ENCODE assay signal across 1 cellular context in genomic region chr3:193928354-193929209, GRCh38.
TF ChIP-seq lines count a peak whose summit lies in the region.

No MANE protein-coding gene starts in this region.

TF ChIP-seq in K562, 482 proteins besides CTCF, POLR2A, EP300 and RAD21 (continued from another document and continues in another):
- TF ChIP-seq HOMEZ (CRISPR knock-in tag; IDR thresholded peaks at IDR 0.05): no peak
- no peak for TF ChIP-seq E2F3 (CRISPR knock-in tag; IDR thresholded peaks at IDR 0.05)
- TF ChIP-seq JUN (IDR thresholded peaks at IDR 0.05; ENCODE audit: borderline replicate concordance, low read depth, low read length): no peak
- TF ChIP-seq JUN (CRISPR knock-in tag; IDR thresholded peaks at IDR 0.05; ENCODE audit: borderline replicate concordance): no peak
- no peak for TF ChIP-seq NELFE (IDR thresholded peaks at IDR 0.05; ENCODE audit: insufficient read depth, insufficient read length)
- TF ChIP-seq BHLHE40 (IDR thresholded peaks at IDR 0.05; ENCODE audit: low read length): no peak
- TF ChIP-seq RFX1 (IDR thresholded peaks at IDR 0.05): no peak
- TF ChIP-seq CBFA2T3 (IDR thresholded peaks at IDR 0.05): peak; percentile 91
- peak; percentile 80 for TF ChIP-seq NFIC (IDR thresholded peaks at IDR 0.05)
- TF ChIP-seq ZNF586 (CRISPR knock-in tag; conservative IDR thresholded peaks at IDR 0.05): no peak
- TF ChIP-seq ILF3 (IDR thresholded peaks at IDR 0.05; ENCODE audit: borderline replicate concordance): no peak
- TF ChIP-seq ETS1 (conservative IDR thresholded peaks at IDR 0.05; ENCODE audit: control insufficient read depth, low read depth, low read length): no peak
- no peak for TF ChIP-seq PRPF4 (IDR thresholded peaks at IDR 0.05; ENCODE audit: insufficient read depth, low read depth, low read length, poor library complexity, severe bottlenecking)
- TF ChIP-seq HBP1 (CRISPR knock-in tag; IDR thresholded peaks at IDR 0.05): no peak
- no peak for TF ChIP-seq ZNF407 (IDR thresholded peaks at IDR 0.05; ENCODE audit: low read depth)
- no peak for TF ChIP-seq ZNF280A (IDR thresholded peaks at IDR 0.05; ENCODE audit: low read depth, partially characterized antibody)
- TF ChIP-seq ARID1B (IDR thresholded peaks at IDR 0.05): peak; percentile 93
- no peak for TF ChIP-seq ZFP30 (CRISPR knock-in tag; IDR thresholded peaks at IDR 0.05; ENCODE audit: borderline replicate concordance)
- 0 out of 2 replicates have a peak, but pooled peaks have one; percentile 31 for TF ChIP-seq ZNF431 (CRISPR knock-in tag; IDR thresholded peaks at IDR 0.05)
- peak in 1 of 2 experiments; percentile 79; a peak in 2 of 4 replicates for TF ChIP-seq TBL1XR1 (IDR thresholded peaks at IDR 0.05; ENCODE audit: low read length in 2 of 2)
- no peak for TF ChIP-seq ZBED1 (IDR thresholded peaks at IDR 0.05)
- no peak for TF ChIP-seq NBN (IDR thresholded peaks at IDR 0.05; ENCODE audit: low read depth)
- TF ChIP-seq ZNF146 (CRISPR knock-in tag; IDR thresholded peaks at IDR 0.05; ENCODE audit: unreplicated experiment): no peak
- TF ChIP-seq KLF10 (CRISPR knock-in tag; IDR thresholded peaks at IDR 0.05): no peak
- TF ChIP-seq MCM2 (IDR thresholded peaks at IDR 0.05; ENCODE audit: low read depth): no peak
- no peak for TF ChIP-seq MLLT1 (IDR thresholded peaks at IDR 0.05)
- no peak for TF ChIP-seq CTCFL (IDR thresholded peaks at IDR 0.05; ENCODE audit: borderline replicate concordance, insufficient read depth, low read depth, low read length, poor library complexity, severe bottlenecking)
- TF ChIP-seq ZNF318 (IDR thresholded peaks at IDR 0.05; ENCODE audit: borderline replicate concordance in 1 of 2, low read depth in 1 of 2): no peak
- TF ChIP-seq ZNF324 (CRISPR knock-in tag; IDR thresholded peaks at IDR 0.05): no peak
